In the genomic region with DNA sequence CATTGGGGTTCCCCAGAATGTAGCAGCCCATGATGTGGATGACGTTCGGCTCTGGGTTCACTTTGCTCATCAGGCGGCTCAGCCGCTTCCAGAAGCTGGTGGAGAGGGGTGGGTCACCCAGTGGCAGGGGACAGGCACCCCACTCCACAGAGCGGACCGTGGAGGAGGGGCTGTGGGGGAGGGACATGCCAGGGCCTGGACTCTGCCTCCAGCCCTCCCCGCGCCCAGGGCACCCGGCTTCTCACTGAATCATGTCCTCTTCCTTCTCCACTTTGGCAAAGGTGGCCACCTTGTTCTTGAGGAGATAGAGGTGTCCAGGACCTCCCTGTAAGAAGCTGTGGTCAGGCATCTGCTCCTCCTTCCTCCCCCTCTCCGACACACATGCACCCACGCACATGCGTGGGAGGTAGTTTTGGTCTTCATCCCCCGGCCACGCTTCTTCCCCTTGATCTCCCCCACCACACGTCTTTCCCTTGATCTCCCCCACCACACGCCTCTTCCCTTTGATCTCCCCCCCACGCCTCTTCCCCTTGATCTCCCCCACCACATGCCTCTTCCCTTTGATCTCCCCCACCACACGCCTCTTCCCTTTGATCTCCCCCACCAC, we compare ENCODE assay signal across 15 cellular contexts. TPM values are rescaled to one million over a fixed set of nuclear protein-coding genes. Genes with fewer than 3 reads are reported as not detected.
A peak's percentile ranks its signal among the peaks of the same experiment; 100 is the strongest.
DNase-seq lines count a peak whose midpoint lies in the region; ATAC-seq, FAIRE-seq and TF ChIP-seq lines count a peak whose summit lies in the region.
"Had no signal": no experiment of that assay in that cellular context is flagged by ENCODE, and none has a peak within 500 bp of the region (broad histone marks: within the 10 kb centered on the region; RNA-seq: fewer than 3 reads in every experiment).

No MANE protein-coding gene starts in this region.

- POLR2A ChIA-PET in activated CD4-positive, alpha-beta T cell treated with anti-CD3 and anti-CD28 coated beads, Interleukin-2, amount 10 ng/mL, durations not matched to agents 7 days and 5 days (lab: Charles Lee): no interaction called here
- POLR2A ChIA-PET in activated CD8-positive, alpha-beta T cell treated with anti-CD3 and anti-CD28 coated beads, Interleukin-2, amount 10 ng/mL, durations not matched to agents 7 days and 5 days (lab: Charles Lee): interaction anchor here (0.8 kb wide), 1 partner anchor 12 kb away, joined by 3 read pairs; no protein-coding TSS in a partner anchor

- TF ChIP-seq CTCF in nephron progenitor cell (IDR thresholded peaks at IDR 0.05): no peak
- TF ChIP-seq CTCF in D721Med (IDR thresholded peaks at IDR 0.05; ENCODE audit: insufficient read depth, missing control alignments): no peak

- FAIRE-seq in D721Med (lab: Jason Lieb, UNC): no peak
- FAIRE-seq: HTR-8/SVneo, urothelium cell line had no signal

- peak overlapping the region; percentile 54 for H3K27ac Mint-ChIP-seq in activated CD4-positive, alpha-beta T cell treated with anti-CD3 and anti-CD28 coated beads, Interleukin-2, amount 10 ng/mL, durations not matched to agents 7 days and 5 days
- H3K27ac Mint-ChIP-seq in activated CD8-positive, alpha-beta T cell treated with anti-CD3 and anti-CD28 coated beads, Interleukin-2, amount 10 ng/mL, durations not matched to agents 7 days and 5 days: peak overlapping the region; percentile 80
- no peak overlapping the region for H3K27ac Mint-ChIP-seq in nephron progenitor cell

- CTCF ChIA-PET in activated CD4-positive, alpha-beta T cell treated with anti-CD3 and anti-CD28 coated beads, Interleukin-2, amount 10 ng/mL, durations not matched to agents 7 days and 5 days (lab: Charles Lee): interaction anchor here (1.0 kb wide), 1 partner anchor 12 kb away, joined by 3 read pairs; no protein-coding TSS in a partner anchor
- CTCF ChIA-PET in activated CD8-positive, alpha-beta T cell treated with anti-CD3 and anti-CD28 coated beads, Interleukin-2, amount 10 ng/mL, durations not matched to agents 7 days and 5 days (lab: Charles Lee): no interaction called here

- H3K27me3 Mint-ChIP-seq in activated CD4-positive, alpha-beta T cell treated with anti-CD3 and anti-CD28 coated beads, Interleukin-2, amount 10 ng/mL, durations not matched to agents 7 days and 5 days: no peaks in the 10 kb centered on the region
- H3K27me3 Mint-ChIP-seq in activated CD8-positive, alpha-beta T cell treated with anti-CD3 and anti-CD28 coated beads, Interleukin-2, amount 10 ng/mL, durations not matched to agents 7 days and 5 days (ENCODE audit: low read depth): peaks cover 4% of the 10 kb centered on the region
- H3K27me3 Mint-ChIP-seq in nephron progenitor cell (ENCODE audit: low read depth, poor library complexity): no peaks in the 10 kb centered on the region
- H3K27me3 Mint-ChIP-seq: activated naive CD8-positive, alpha-beta T cell had no signal

- H3K9me3 Mint-ChIP-seq in activated CD4-positive, alpha-beta T cell treated with anti-CD3 and anti-CD28 coated beads, Interleukin-2, amount 10 ng/mL, durations not matched to agents 7 days and 5 days: no peaks in the 10 kb centered on the region
- no peaks in the 10 kb centered on the region for H3K9me3 Mint-ChIP-seq in activated CD8-positive, alpha-beta T cell treated with anti-CD3 and anti-CD28 coated beads, Interleukin-2, amount 10 ng/mL, durations not matched to agents 7 days and 5 days (ENCODE audit: insufficient read depth)
- no peaks in the 10 kb centered on the region for H3K9me3 Mint-ChIP-seq in nephron progenitor cell

- no peak overlapping the region for H3K4me3 Mint-ChIP-seq in activated CD4-positive, alpha-beta T cell treated with anti-CD3 and anti-CD28 coated beads, Interleukin-2, amount 10 ng/mL, durations not matched to agents 7 days and 5 days
- H3K4me3 Mint-ChIP-seq in activated CD8-positive, alpha-beta T cell treated with anti-CD3 and anti-CD28 coated beads, Interleukin-2, amount 10 ng/mL, durations not matched to agents 7 days and 5 days: no peak overlapping the region
- H3K4me3 Mint-ChIP-seq in nephron progenitor cell: no peak overlapping the region
- H3K4me3 Mint-ChIP-seq: activated naive CD8-positive, alpha-beta T cell had no signal

- H3K4me1 Mint-ChIP-seq in activated CD4-positive, alpha-beta T cell treated with anti-CD3 and anti-CD28 coated beads, Interleukin-2, amount 10 ng/mL, durations not matched to agents 7 days and 5 days: peaks cover 37% of the 10 kb centered on the region
- peaks cover 38% of the 10 kb centered on the region for H3K4me1 Mint-ChIP-seq in activated CD8-positive, alpha-beta T cell treated with anti-CD3 and anti-CD28 coated beads, Interleukin-2, amount 10 ng/mL, durations not matched to agents 7 days and 5 days (ENCODE audit: low read depth)
- H3K4me1 Mint-ChIP-seq in nephron progenitor cell: peaks cover 19% of the 10 kb centered on the region

- no peak for ATAC-seq in activated CD8-positive, alpha-beta T cell treated with anti-CD3 and anti-CD28 coated beads, Interleukin-2, amount 10 ng/mL, durations not matched to agents 7 days and 5 days
- no peak for ATAC-seq in GM21619 (IDR thresholded peaks at IDR 0.05; ENCODE audit: unreplicated experiment)

- peaks cover 14% of the 10 kb centered on the region for H3K36me3 Mint-ChIP-seq in activated CD4-positive, alpha-beta T cell treated with anti-CD3 and anti-CD28 coated beads, Interleukin-2, amount 10 ng/mL, durations not matched to agents 7 days and 5 days (ENCODE audit: low read depth)
- H3K36me3 Mint-ChIP-seq in activated CD8-positive, alpha-beta T cell treated with anti-CD3 and anti-CD28 coated beads, Interleukin-2, amount 10 ng/mL, durations not matched to agents 7 days and 5 days (ENCODE audit: low read depth): peaks cover 39% of the 10 kb centered on the region
- H3K36me3 Mint-ChIP-seq in nephron progenitor cell (ENCODE audit: low read depth): peaks cover 4% of the 10 kb centered on the region
- H3K36me3 Mint-ChIP-seq: activated naive CD8-positive, alpha-beta T cell had no signal

- peak; percentile 54 for DNase-seq in activated CD4-positive, alpha-beta T cell treated with anti-CD3 and anti-CD28 coated beads, Interleukin-2, amount 10 ng/mL, durations not matched to agents 7 days and 5 days
- DNase-seq in activated CD4-positive, alpha-beta T cell treated with anti-CD3 and anti-CD28 coated beads, Interleukin-2, amount 50 U/mL, for 1 hour: no peak
- DNase-seq in CMK (ENCODE audit: low read depth) (peak; percentile 99), nephron progenitor cell (peak; percentile 1), retina (no peak), D721Med (ENCODE audit: insufficient read length, low spot score) (no peak)
- peak; percentile 58 for DNase-seq in activated CD8-positive, alpha-beta T cell treated with anti-CD3 and anti-CD28 coated beads, Interleukin-2, amount 10 ng/mL, durations not matched to agents 7 days and 5 days
- DNase-seq: midbrain, NCI-H524 had no signal

RNA-seq across cellular contexts. Expression of a gene that starts 8.9 kb away (rescaled TPM):
- total RNA-seq in activated CD4-positive, alpha-beta T cell treated with anti-CD3 and anti-CD28 coated beads, Interleukin-2, amount 10 ng/mL, durations not matched to agents 7 days and 5 days: not detected
- total RNA-seq in activated CD8-positive, alpha-beta T cell treated with anti-CD3 and anti-CD28 coated beads, Interleukin-2, amount 10 ng/mL, durations not matched to agents 7 days and 5 days: not detected
- total RNA-seq: A673 had no signal

RNA-seq across cellular contexts. Expression of a gene that starts 9.1 kb away (rescaled TPM):
- 10 to 100 TPM; 57.6 to 60.3 TPM for total RNA-seq in activated CD4-positive, alpha-beta T cell treated with anti-CD3 and anti-CD28 coated beads, Interleukin-2, amount 10 ng/mL, durations not matched to agents 7 days and 5 days
- total RNA-seq in activated CD8-positive, alpha-beta T cell treated with anti-CD3 and anti-CD28 coated beads, Interleukin-2, amount 10 ng/mL, durations not matched to agents 7 days and 5 days: 10 to 100 TPM; 55.0 to 59.0 TPM

RNA-seq across cellular contexts. Expression of a gene that starts 26.8 kb away (rescaled TPM):
- 1 to 10 TPM in 1 of 2 experiments, under 1 TPM in 1; 0.46 to 1.1 TPM for total RNA-seq in activated CD4-positive, alpha-beta T cell treated with anti-CD3 and anti-CD28 coated beads, Interleukin-2, amount 10 ng/mL, durations not matched to agents 7 days and 5 days
- total RNA-seq in activated CD8-positive, alpha-beta T cell treated with anti-CD3 and anti-CD28 coated beads, Interleukin-2, amount 10 ng/mL, durations not matched to agents 7 days and 5 days: under 1 TPM; 0.52 to 0.58 TPM
- total RNA-seq: H4 had no signal

RNA-seq across cellular contexts. Expression of a gene that starts 27.1 kb away (rescaled TPM):
- total RNA-seq in activated CD4-positive, alpha-beta T cell treated with anti-CD3 and anti-CD28 coated beads, Interleukin-2, amount 10 ng/mL, durations not matched to agents 7 days and 5 days: 10 to 100 TPM; 10.3 to 13.2 TPM
- 10 to 100 TPM in 1 of 2 experiments, 1 to 10 TPM in 1; 10.0 to 10.9 TPM for total RNA-seq in activated CD8-positive, alpha-beta T cell treated with anti-CD3 and anti-CD28 coated beads, Interleukin-2, amount 10 ng/mL, durations not matched to agents 7 days and 5 days

Comparison
In these comparisons a context has a peak if more than half of its experiments do, and no peak if none do; other contexts are left out.
1. DNase-seq: peak in activated CD4-positive, alpha-beta T cell treated with anti-CD3 and anti-CD28 coated beads, Interleukin-2, amount 10 ng/mL, durations not matched to agents 7 days and 5 days (single experiment), CMK (single experiment), activated CD8-positive, alpha-beta T cell treated with anti-CD3 and anti-CD28 coated beads, Interleukin-2, amount 10 ng/mL, durations not matched to agents 7 days and 5 days (single experiment) and nephron progenitor cell (single experiment); none in activated CD4-positive, alpha-beta T cell treated with anti-CD3 and anti-CD28 coated beads, Interleukin-2, amount 50 U/mL, for 1 hour (single experiment), retina (single experiment) and D721Med (single experiment).